ENCODE assay signal across 8 cellular contexts in the genomic region with DNA sequence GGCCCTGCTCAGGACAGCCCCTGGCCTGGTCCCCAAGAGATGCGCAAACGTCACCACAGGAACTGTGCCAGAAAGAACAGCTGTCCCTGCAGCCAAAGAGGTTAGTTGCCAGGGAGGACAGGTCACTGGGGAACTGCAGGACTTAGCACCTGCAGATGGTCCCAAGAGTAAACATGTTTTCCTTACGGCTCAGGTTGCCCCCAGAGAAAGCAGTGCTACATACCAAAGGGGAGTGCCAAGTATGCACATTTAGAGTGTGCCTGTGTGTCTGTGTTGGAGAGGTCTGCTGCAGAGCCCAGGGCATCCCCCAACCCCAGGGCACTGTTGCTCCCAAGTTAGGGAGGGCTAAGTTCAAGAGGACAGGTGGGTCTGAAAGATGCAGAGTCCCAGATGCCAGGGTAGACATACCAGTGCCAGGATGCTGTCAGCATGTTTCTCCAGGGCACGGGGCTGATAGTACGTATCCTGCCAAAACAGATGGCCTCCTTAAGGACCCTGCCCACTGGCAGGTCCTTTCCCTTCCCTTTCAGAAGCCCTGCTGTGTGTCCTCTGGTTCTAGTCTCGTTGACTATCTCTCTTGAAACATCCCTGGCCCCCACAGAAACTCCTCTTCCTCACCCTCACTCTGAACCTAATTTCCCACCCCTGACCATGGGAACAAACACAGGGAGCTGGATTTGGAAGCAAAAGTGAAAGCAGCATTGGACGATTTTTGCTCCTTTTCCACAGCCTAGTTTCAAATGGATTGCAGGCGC. TPM values are rescaled to one million over a fixed set of nuclear protein-coding genes. Genes with fewer than 3 reads are reported as not detected.
A peak's percentile ranks its signal among the peaks of the same experiment; 100 is the strongest.
DNase-seq lines count a peak whose midpoint lies in the region.

No MANE protein-coding gene starts in this region.

- peaks cover 47% of the 10 kb centered on the region for H3K36me3 ChIP-seq in mesodermal cell (ENCODE audit: control insufficient read depth, insufficient read depth, low read length)

- H3K4me3 ChIP-seq in mesodermal cell (ENCODE audit: extremely low read depth, insufficient read depth, low read length, poor library complexity, severe bottlenecking): peak overlapping the region; percentile 92

- no peaks in the 10 kb centered on the region for H3K9me3 ChIP-seq in mesodermal cell (ENCODE audit: control insufficient read depth, low read length)

- H3K27ac ChIP-seq in cingulate gyrus (ENCODE audit: low read depth, low read length): peak overlapping the region; percentile 96
- peak overlapping the region; percentile 17 for H3K27ac ChIP-seq in mesodermal cell (ENCODE audit: low read depth, low read length, severe bottlenecking)

- 63 to 78% methylated on average over 6 to 8 of the region's 8 CpGs for WGBS in mesodermal cell (ENCODE audit: insufficient coverage in 2 of 2), 2 experiments

- peaks cover 3% of the 10 kb centered on the region for H3K4me1 ChIP-seq in mesodermal cell (ENCODE audit: control insufficient read depth, insufficient read depth, low read length, poor library complexity, severe bottlenecking)

- DNase-seq in GM03348 (ENCODE audit: low spot score) (peak; percentile 42), NCI-H524 treated with DMSO at 0.1 percent for 48 hours (lab: John Stamatoyannopoulos, UW) (peak; percentile 19), NCI-H510A (lab: John Stamatoyannopoulos, UW) (no peak), CD1c-positive myeloid dendritic cell (ENCODE audit: extremely low spot score) (no peak), SIG-M5 treated with dmso at 0.1 percent for 504 hours (lab: John Stamatoyannopoulos, UW; ENCODE audit: unreplicated experiment) (no peak), NCI-H526 treated with DMSO at 0.1 percent for 48 hours (lab: John Stamatoyannopoulos, UW) (no peak)

RNA-seq across cellular contexts. Expression of gene ABHD16A, which starts 1.3 kb away (rescaled TPM):
- polyA plus RNA-seq in mesodermal cell (2013, experiment 1 of 2): 41.4 TPM
- 33.4 TPM for polyA plus RNA-seq in mesodermal cell (2013, experiment 2 of 2)

RNA-seq across cellular contexts. Expression of gene LY6G6F, which starts 4.8 kb away (rescaled TPM):
- polyA plus RNA-seq in mesodermal cell (2013, experiment 1 of 2): not detected
- not detected for polyA plus RNA-seq in mesodermal cell (2013, experiment 2 of 2)

RNA-seq across cellular contexts. Expression of gene LY6G6D, which starts 13.3 kb away (rescaled TPM):
- polyA plus RNA-seq in mesodermal cell (2013, experiment 1 of 2): not detected
- not detected for polyA plus RNA-seq in mesodermal cell (2013, experiment 2 of 2)

RNA-seq across cellular contexts. Expression of gene LY6G6C, which starts 19.7 kb away (rescaled TPM):
- 0.85 TPM for polyA plus RNA-seq in mesodermal cell (2013, experiment 1 of 2)
- polyA plus RNA-seq in mesodermal cell (2013, experiment 2 of 2): 1.2 TPM

RNA-seq across cellular contexts. Expression of gene LY6G5C, which starts 21.0 kb away (rescaled TPM):
- polyA plus RNA-seq in mesodermal cell (2013, experiment 1 of 2): 3.1 TPM
- polyA plus RNA-seq in mesodermal cell (2013, experiment 2 of 2): 3.4 TPM

Comparison
In these comparisons a context has a peak if more than half of its experiments do, and no peak if none do; other contexts are left out.
1. DNase-seq: peak in GM03348 (single experiment) and NCI-H524 treated with DMSO at 0.1 percent for 48 hours (single experiment); none in NCI-H510A (single experiment), CD1c-positive myeloid dendritic cell (single experiment), SIG-M5 treated with dmso at 0.1 percent for 504 hours (single experiment) and NCI-H526 treated with DMSO at 0.1 percent for 48 hours (single experiment).